15 cellular contexts compared by ENCODE assay signal in the genomic region with DNA sequence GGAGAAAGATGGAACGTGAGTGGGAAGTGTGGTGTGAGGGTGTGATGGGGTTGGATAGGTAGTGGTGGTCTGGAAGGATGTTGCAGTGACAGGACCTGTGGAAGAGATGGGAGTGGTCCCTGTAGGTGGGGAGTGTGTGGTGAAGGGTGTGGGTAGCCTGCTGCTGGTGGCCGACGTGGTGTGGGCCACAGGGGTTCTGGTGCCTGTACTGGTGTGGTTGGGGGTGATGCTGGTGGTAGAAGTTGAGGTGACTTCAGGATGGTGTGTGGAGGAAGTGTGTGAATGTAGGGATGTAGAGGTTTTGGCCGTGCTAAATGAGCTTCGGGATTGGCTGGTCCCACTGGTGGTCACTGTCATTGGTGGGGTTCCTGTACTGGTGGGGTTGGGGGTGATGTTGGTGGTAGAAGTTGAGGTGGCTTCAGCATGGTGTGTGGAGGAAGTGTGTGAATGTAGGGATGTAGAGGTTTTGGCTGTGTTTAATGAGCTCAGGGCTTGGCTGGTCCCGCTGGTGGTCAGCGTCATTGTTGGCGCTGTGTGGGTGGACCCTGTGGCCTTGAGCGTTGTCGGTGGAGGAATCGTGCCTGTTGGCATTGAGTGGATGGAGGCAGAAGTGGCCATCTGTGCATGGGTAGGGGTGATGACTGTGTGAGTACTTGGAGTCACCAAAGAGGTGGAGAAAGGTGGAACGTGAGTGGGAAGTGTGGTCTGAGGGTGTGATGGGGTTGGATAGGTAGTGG. TPM values are rescaled to one million over a fixed set of nuclear protein-coding genes. Genes with fewer than 3 reads are reported as not detected.
DNase-seq lines count a peak whose midpoint lies in the region; ATAC-seq, FAIRE-seq and TF ChIP-seq lines count a peak whose summit lies in the region.
"Had no signal": no experiment of that assay in that cellular context is flagged by ENCODE, and none has a peak within 500 bp of the region (broad histone marks: within the 10 kb centered on the region; RNA-seq: fewer than 3 reads in every experiment).

No MANE protein-coding gene starts in this region.

- intact Hi-C loops in activated naive CD4-positive, alpha-beta T cell treated with anti-CD3 and anti-CD28 coated beads for 36 hours (cut with micrococcal nuclease): no loop called here
- intact Hi-C loops in lower lobe of right lung (cut with DNase I): no loop called here
- intact Hi-C loops in CD14-positive monocyte (cut with micrococcal nuclease): no loop called here

- no peak overlapping the region for H3K4me3 Mint-ChIP-seq in activated naive CD4-positive, alpha-beta T cell treated with anti-CD3 and anti-CD28 coated beads, Interleukin-2, amount 50 U/mL, for 24 hours
- no peak overlapping the region for H3K4me3 Mint-ChIP-seq in activated naive CD4-positive, alpha-beta T cell treated with anti-CD3 and anti-CD28 coated beads for 36 hours
- no peak overlapping the region for H3K4me3 Mint-ChIP-seq in CD14-positive monocyte
- H3K4me3 Mint-ChIP-seq: nephron had no signal

- H3K4me3 ChIP-seq in bronchial epithelial cell (ENCODE audit: low read depth, low read length) (no peak overlapping the region), lower lobe of right lung (no peak overlapping the region), thoracic aorta (no peak overlapping the region)

- TF ChIP-seq CTCF in bronchial epithelial cell (IDR thresholded peaks at IDR 0.05; ENCODE audit: insufficient read depth, low read length, severe bottlenecking): no peak
- no peak for TF ChIP-seq CTCF in lower lobe of right lung (IDR thresholded peaks at IDR 0.05)
- TF ChIP-seq CTCF in thoracic aorta (IDR thresholded peaks at IDR 0.05): no peak
- TF ChIP-seq CTCF in CD14-positive monocyte (IDR thresholded peaks at IDR 0.05): no peak

- no peaks in the 10 kb centered on the region for H3K4me1 ChIP-seq in lower lobe of right lung
- H3K4me1 ChIP-seq in thoracic aorta (ENCODE audit: control insufficient read depth in 1 of 2, low read depth in 2 of 2): no peaks in the 10 kb centered on the region

- H3K27ac ChIP-seq in lower lobe of right lung: no peak overlapping the region
- no peak overlapping the region for H3K27ac ChIP-seq in thoracic aorta

- H3K9me3 ChIP-seq in lower lobe of right lung (no peaks in the 10 kb centered on the region), thoracic aorta (no peaks in the 10 kb centered on the region)

- no peaks in the 10 kb centered on the region for H3K27me3 ChIP-seq in bronchial epithelial cell (ENCODE audit: control insufficient read depth, insufficient read depth, low read length)
- H3K27me3 ChIP-seq in lower lobe of right lung (ENCODE audit: low read depth): no peaks in the 10 kb centered on the region
- no peaks in the 10 kb centered on the region for H3K27me3 ChIP-seq in thoracic aorta (replicated peaks; ENCODE audit: insufficient read depth)

- peak; percentile 31 to 35 for ATAC-seq in lower lobe of right lung
- ATAC-seq in thoracic aorta (ENCODE audit: insufficient number of reproducible peaks, low FRiP score, low read depth): peak; percentile 59
- ATAC-seq in SK-N-SH treated with all-trans-retinoic acid at 6 μM for 48 hours: no peak; the same call in 2 of the 3 replicates

- no peak for FAIRE-seq in bronchial epithelial cell (lab: Jason Lieb, UNC)
- FAIRE-seq: TTC549 had no signal

- no peaks in the 10 kb centered on the region for H3K9me3 Mint-ChIP-seq in activated naive CD4-positive, alpha-beta T cell treated with anti-CD3 and anti-CD28 coated beads, Interleukin-2, amount 50 U/mL, for 24 hours
- no peaks in the 10 kb centered on the region for H3K9me3 Mint-ChIP-seq in activated naive CD4-positive, alpha-beta T cell treated with anti-CD3 and anti-CD28 coated beads for 36 hours
- peaks cover 3 to 16% (median 13%) of the 10 kb centered on the region in 7 donors for H3K9me3 Mint-ChIP-seq in CD14-positive monocyte

- H3K4me1 Mint-ChIP-seq in activated naive CD4-positive, alpha-beta T cell treated with anti-CD3 and anti-CD28 coated beads, Interleukin-2, amount 50 U/mL, for 24 hours: peaks cover 23% of the 10 kb centered on the region
- peaks cover 15% of the 10 kb centered on the region for H3K4me1 Mint-ChIP-seq in activated naive CD4-positive, alpha-beta T cell treated with anti-CD3 and anti-CD28 coated beads for 36 hours (ENCODE audit: low read depth)
- H3K4me1 Mint-ChIP-seq in CD14-positive monocyte: no peaks in the 10 kb centered on the region
- H3K4me1 Mint-ChIP-seq: nephron had no signal

- no peaks in the 10 kb centered on the region for H3K36me3 ChIP-seq in bronchial epithelial cell (ENCODE audit: control insufficient read depth, insufficient read depth, low read length)
- peaks cover 4% of the 10 kb centered on the region for H3K36me3 ChIP-seq in lower lobe of right lung
- no peaks in the 10 kb centered on the region for H3K36me3 ChIP-seq in thoracic aorta

- CTCF ChIA-PET in activated naive CD4-positive, alpha-beta T cell treated with anti-CD3 and anti-CD28 coated beads for 36 hours (lab: Charles Lee): interaction anchor here (1.0 kb wide), 1 partner anchor 41 kb away, joined by 3 read pairs; no protein-coding TSS in a partner anchor

- no peaks in the 10 kb centered on the region for H3K27me3 Mint-ChIP-seq in activated naive CD4-positive, alpha-beta T cell treated with anti-CD3 and anti-CD28 coated beads, Interleukin-2, amount 50 U/mL, for 24 hours
- no peaks in the 10 kb centered on the region for H3K27me3 Mint-ChIP-seq in activated naive CD4-positive, alpha-beta T cell treated with anti-CD3 and anti-CD28 coated beads for 36 hours (ENCODE audit: low read depth)
- peaks cover 0 to 2% (median 0%) of the 10 kb centered on the region in 3 donors for H3K27me3 Mint-ChIP-seq in CD14-positive monocyte (ENCODE audit: low read depth in 3 of 3)

- H3K27ac Mint-ChIP-seq in activated naive CD4-positive, alpha-beta T cell treated with anti-CD3 and anti-CD28 coated beads, Interleukin-2, amount 50 U/mL, for 24 hours: peak overlapping the region; percentile 44
- H3K27ac Mint-ChIP-seq in activated naive CD4-positive, alpha-beta T cell treated with anti-CD3 and anti-CD28 coated beads for 36 hours: no peak overlapping the region
- H3K27ac Mint-ChIP-seq in CD14-positive monocyte: no peak overlapping the region
- H3K27ac Mint-ChIP-seq: nephron had no signal

- H3K36me3 Mint-ChIP-seq in activated naive CD4-positive, alpha-beta T cell treated with anti-CD3 and anti-CD28 coated beads, Interleukin-2, amount 50 U/mL, for 24 hours: peaks cover 7% of the 10 kb centered on the region
- H3K36me3 Mint-ChIP-seq in activated naive CD4-positive, alpha-beta T cell treated with anti-CD3 and anti-CD28 coated beads for 36 hours (ENCODE audit: low read depth): no peaks in the 10 kb centered on the region
- no peaks in the 10 kb centered on the region for H3K36me3 Mint-ChIP-seq in CD14-positive monocyte

- DNase-seq in activated naive CD4-positive, alpha-beta T cell treated with anti-CD3 and anti-CD28 coated beads for 36 hours: no peak
- peak; percentile 13 for DNase-seq in bronchial epithelial cell (ENCODE audit: low read depth)
- no peak for DNase-seq in lower lobe of right lung
- DNase-seq in thoracic aorta (ENCODE audit: low spot score): no peak
- DNase-seq in CD14-positive monocyte (ENCODE audit: low spot score): no peak
- DNase-seq in GM19238 (ENCODE audit: insufficient read length, low spot score): no peak
- DNase-seq: NCI-H1930; stimulated activated CD4-positive, alpha-beta T cell treated with anti-CD3 and anti-CD28 coated beads, Interleukin-15, amount 100 ng/mL, for 24 hours; stimulated activated naive CD4-positive, alpha-beta T cell treated with Interleukin-2 at 50 U/mL for 16 hours had no signal

TF ChIP-seq in SK-N-SH treated with all-trans-retinoic acid at 6 μM for 48 hours, 23 proteins besides CTCF, POLR2A, EP300 and RAD21 (continues in another document):
- TF ChIP-seq POU6F1 (CRISPR knock-in tag; IDR thresholded peaks at IDR 0.05; ENCODE audit: borderline replicate concordance, low read depth) (no peak), CSDC2 (CRISPR knock-in tag; IDR thresholded peaks at IDR 0.05) (no peak), TCF4 (CRISPR knock-in tag; IDR thresholded peaks at IDR 0.05; ENCODE audit: borderline replicate concordance) (no peak), ZNF565 (CRISPR knock-in tag; conservative IDR thresholded peaks at IDR 0.05; ENCODE audit: low read depth) (no peak), OSR1 (CRISPR knock-in tag; IDR thresholded peaks at IDR 0.05) (no peak), TOX (CRISPR knock-in tag; IDR thresholded peaks at IDR 0.05; ENCODE audit: borderline replicate concordance) (no peak), ZC3H10 (CRISPR knock-in tag; IDR thresholded peaks at IDR 0.05) (no peak), ZNF70 (CRISPR knock-in tag; IDR thresholded peaks at IDR 0.05) (no peak)

RNA-seq across cellular contexts. Expression of gene MUC6, which starts 19.1 kb away (rescaled TPM):
- total RNA-seq in activated naive CD4-positive, alpha-beta T cell treated with anti-CD3 and anti-CD28 coated beads for 36 hours: not detected
- total RNA-seq in bronchial epithelial cell (under 0.01 TPM in 1 of 2 replicates, not detected in the other), lower lobe of right lung (0.09 TPM), thoracic aorta (10 to 100 TPM in 1 of 2 donors, not detected in 1; 13.1 TPM)
- polyA plus RNA-seq in CD14-positive monocyte: not detected
- total RNA-seq: dermis microvascular lymphatic vessel endothelial cell, OCI-LY7 had no signal

RNA-seq across cellular contexts. Expression of gene MUC2, which starts 57.2 kb away (rescaled TPM):
- not detected for total RNA-seq in activated naive CD4-positive, alpha-beta T cell treated with anti-CD3 and anti-CD28 coated beads for 36 hours
- total RNA-seq in bronchial epithelial cell (not detected in 2 replicates), lower lobe of right lung (not detected), thoracic aorta (not detected)
- not detected for polyA plus RNA-seq in CD14-positive monocyte
- total RNA-seq: dermis microvascular lymphatic vessel endothelial cell, OCI-LY7 had no signal
